ENCODE assay signal across 8 cellular contexts in genomic region chr5:65924366-65925093, GRCh38. TPM values are rescaled to one million over a fixed set of nuclear protein-coding genes. Genes with fewer than 3 reads are reported as not detected.
DNase-seq lines count a peak whose midpoint lies in the region; ATAC-seq and TF ChIP-seq lines count a peak whose summit lies in the region.

No MANE protein-coding gene starts in this region.

- H3K9ac ChIP-seq in HUES48 (ENCODE audit: low read depth, low read length) (peak overlapping the region; percentile 85), iPS-18a (ENCODE audit: low read length) (peak overlapping the region; percentile 95), smooth muscle cell (ENCODE audit: low read depth) (peak overlapping the region; percentile 91)

- H3K4me3 Mint-ChIP-seq in activated T-helper 2 cell treated with anti-CD3 and anti-CD28 coated beads, Interferon-gamma antibody, Interleukin-2, Interleukin-4, amounts not matched to agents 10 μg/mL and 5 μg/mL and 100 μg/mL, durations not matched to agents 14 hours and 24 hours and 36 hours (ENCODE audit: low read depth), result peak overlapping the region; percentile 78

- H3K27ac Mint-ChIP-seq in activated T-helper 2 cell treated with anti-CD3 and anti-CD28 coated beads, Interferon-gamma antibody, Interleukin-2, Interleukin-4, amounts not matched to agents 10 μg/mL and 5 μg/mL and 100 μg/mL, durations not matched to agents 14 hours and 24 hours and 36 hours, result peak overlapping the region; percentile 81

- H3K9me3 Mint-ChIP-seq in activated T-helper 2 cell treated with anti-CD3 and anti-CD28 coated beads, Interferon-gamma antibody, Interleukin-2, Interleukin-4, amounts not matched to agents 10 μg/mL and 5 μg/mL and 100 μg/mL, durations not matched to agents 14 hours and 24 hours and 36 hours, result no peaks in the 10 kb centered on the region

- TF ChIP-seq CTCF in smooth muscle cell (IDR thresholded peaks at IDR 0.05; ENCODE audit: borderline replicate concordance, insufficient read depth, poor library complexity, severe bottlenecking), result no peak

- H3K27me3 ChIP-seq in HUES48 (ENCODE audit: control insufficient read depth, insufficient read depth, low read length), result peaks cover 23% of the 10 kb centered on the region
- H3K27me3 ChIP-seq in iPS-18a (ENCODE audit: control insufficient read depth, insufficient read depth, low read length), result peaks cover 20% of the 10 kb centered on the region
- H3K27me3 ChIP-seq in smooth muscle cell (ENCODE audit: low read depth), result no peaks in the 10 kb centered on the region

- no peaks in the 10 kb centered on the region for H3K36me3 Mint-ChIP-seq in activated T-helper 2 cell treated with anti-CD3 and anti-CD28 coated beads, Interferon-gamma antibody, Interleukin-2, Interleukin-4, amounts not matched to agents 10 μg/mL and 5 μg/mL and 100 μg/mL, durations not matched to agents 14 hours and 24 hours and 36 hours (ENCODE audit: low read depth)

- H3K4me1 ChIP-seq in HUES48 (ENCODE audit: control insufficient read depth, insufficient read depth, low read length) (peaks cover 20% of the 10 kb centered on the region), iPS-18a (ENCODE audit: control insufficient read depth, low read depth, low read length) (peaks cover 15% of the 10 kb centered on the region), smooth muscle cell (ENCODE audit: low read depth) (peaks cover 33% of the 10 kb centered on the region)

- peak overlapping the region; percentile 98 for H3K27ac ChIP-seq in HUES48 (ENCODE audit: low read depth, low read length)
- peak overlapping the region; percentile 76 for H3K27ac ChIP-seq in iPS-18a (ENCODE audit: low read length)
- peak overlapping the region; percentile 97 for H3K27ac ChIP-seq in smooth muscle cell (ENCODE audit: low read depth)

- 7% methylated on average over 22 of the region's 22 CpGs for WGBS in smooth muscle cell (ENCODE audit: low lambda C conversion rate)

- ATAC-seq in HG03045 (IDR thresholded peaks at IDR 0.05; ENCODE audit: unreplicated experiment), result no peak

- H2AFZ ChIP-seq in smooth muscle cell (ENCODE audit: low read depth), result peak overlapping the region; percentile 72

- H3K79me2 ChIP-seq in smooth muscle cell (ENCODE audit: low read depth), result peaks cover 27% of the 10 kb centered on the region

- DNase-seq in DMS53 (lab: John Stamatoyannopoulos, UW) (peak; percentile 85), DMS53 treated with DMSO at 0.1 percent for 48 hours (lab: John Stamatoyannopoulos, UW; ENCODE audit: unreplicated experiment) (no peak), smooth muscle cell (lab: John Stamatoyannopoulos, UW; ENCODE audit: unreplicated experiment) (no peak), activated gamma-delta T cell treated with Interleukin-2 at 50 U/mL for 16 hours (no peak)
- DNase-seq in activated T-helper 2 cell treated with anti-CD3 and anti-CD28 coated beads, Interferon-gamma antibody, Interleukin-2, Interleukin-4, amounts not matched to agents 10 μg/mL and 5 μg/mL and 100 μg/mL, durations not matched to agents 14 hours and 24 hours and 36 hours (ENCODE audit: low spot score), result no peak

- H3K4me3 ChIP-seq in HUES48 (ENCODE audit: low read depth, low read length) (peak overlapping the region; percentile 72), iPS-18a (ENCODE audit: low read length) (peak overlapping the region; percentile 91), smooth muscle cell (peak overlapping the region; percentile 73)

- peaks cover 23% of the 10 kb centered on the region for H3F3A ChIP-seq in smooth muscle cell (ENCODE audit: low read depth)

- H3K4me2 ChIP-seq in smooth muscle cell, result peak overlapping the region; percentile 83

- no peaks in the 10 kb centered on the region for H3K9me3 ChIP-seq in HUES48 (ENCODE audit: control insufficient read depth, insufficient read depth, low read length)
- no peaks in the 10 kb centered on the region for H3K9me3 ChIP-seq in iPS-18a (ENCODE audit: control insufficient read depth, low read depth, low read length)
- no peaks in the 10 kb centered on the region for H3K9me3 ChIP-seq in smooth muscle cell (replicated peaks; ENCODE audit: low read depth)

- peaks cover 29% of the 10 kb centered on the region for H3K27me3 Mint-ChIP-seq in activated T-helper 2 cell treated with anti-CD3 and anti-CD28 coated beads, Interferon-gamma antibody, Interleukin-2, Interleukin-4, amounts not matched to agents 10 μg/mL and 5 μg/mL and 100 μg/mL, durations not matched to agents 14 hours and 24 hours and 36 hours (ENCODE audit: low read depth)

- H4K20me1 ChIP-seq in smooth muscle cell (ENCODE audit: low read depth), result peaks cover 21% of the 10 kb centered on the region

- intact Hi-C loops in activated T-helper 2 cell treated with anti-CD3 and anti-CD28 coated beads, Interferon-gamma antibody, Interleukin-2, Interleukin-4, amounts not matched to agents 10 μg/mL and 5 μg/mL and 100 μg/mL, durations not matched to agents 14 hours and 24 hours and 36 hours (cut with micrococcal nuclease), result loop anchor here (2.0 to 5.0 kb wide), 6 partner anchors 46 to 442 kb away; partner anchors contain the start of gene ADAMTS6

- peaks cover 11% of the 10 kb centered on the region for H3K4me1 Mint-ChIP-seq in activated T-helper 2 cell treated with anti-CD3 and anti-CD28 coated beads, Interferon-gamma antibody, Interleukin-2, Interleukin-4, amounts not matched to agents 10 μg/mL and 5 μg/mL and 100 μg/mL, durations not matched to agents 14 hours and 24 hours and 36 hours (ENCODE audit: low read depth)

- no peaks in the 10 kb centered on the region for H3K36me3 ChIP-seq in HUES48 (ENCODE audit: control insufficient read depth, insufficient read depth, low read length)
- no peaks in the 10 kb centered on the region for H3K36me3 ChIP-seq in iPS-18a (ENCODE audit: control insufficient read depth, low read depth, low read length)
- no peaks in the 10 kb centered on the region for H3K36me3 ChIP-seq in smooth muscle cell (ENCODE audit: low read depth)

RNA-seq across cellular contexts. Expression of gene ERBIN, which starts 1.8 kb away (rescaled TPM):
- 38.8 and 39.3 TPM in 2 replicates for total RNA-seq in activated T-helper 2 cell treated with anti-CD3 and anti-CD28 coated beads, Interferon-gamma antibody, Interleukin-2, Interleukin-4, amounts not matched to agents 10 μg/mL and 5 μg/mL and 100 μg/mL, durations not matched to agents 14 hours and 24 hours and 36 hours
- total RNA-seq in smooth muscle cell, result 75.8 and 80.7 TPM in 2 replicates
- polyA plus RNA-seq in smooth muscle cell, result 16.8 and 18.3 TPM in 2 replicates
